26 cellular contexts compared by ENCODE assay signal in genomic region chr2:40177366-40177765, GRCh38.
"Had no signal": no experiment of that assay in that cellular context is flagged by ENCODE, and none has a peak within 500 bp of the region (broad histone marks: within the 10 kb centered on the region; RNA-seq: fewer than 3 reads in every experiment).

No MANE protein-coding gene starts in this region.

- FAIRE-seq: colon, RCC 7860 had no signal

- H3K27me3 ChIP-seq: brain microvascular endothelial cell had no signal

- DNase-seq: activated CD4-positive, alpha-beta memory T cell treated with anti-CD3 and anti-CD28 coated beads for 36 hours; activated CD4-positive, alpha-beta T cell treated with anti-CD3 and anti-CD28 coated beads, Interleukin-2, amount 10 ng/mL, durations not matched to agents 7 days and 5 days; activated CD4-positive, CD25-positive, alpha-beta regulatory T cell; activated CD8-positive, alpha-beta memory T cell treated with anti-CD3 and anti-CD28 coated beads for 24 hours; activated effector memory CD4-positive, alpha-beta T cell treated with anti-CD3 and anti-CD28 coated beads, Interleukin-2, amount 50 U/mL, for 16 hours; activated naive CD4-positive, alpha-beta T cell treated with Interleukin-2 at 50 U/mL for 16 hours; activated naive CD8-positive, alpha-beta T cell treated with anti-CD3 and anti-CD28 coated beads, Interleukin-2, amount 50 U/mL, for 24 hours; activated T-cell treated with anti-CD3 and anti-CD28 coated beads, Interleukin-2, amount 50 U/mL, for 4 hours; amygdala; brain microvascular endothelial cell; cerebellar nuclear complex; Karpas-422; MM.1S; NCI-H1092 treated with DMSO at 0.1 percent for 48 hours; NCI-H1436; NCI-H187; NCI-H2081; NCI-H226; NCI-H526; SHP77 treated with DMSO at 0.1 percent for 48 hours; T-helper 2 cell; T1000 had no signal

- H3K27ac Mint-ChIP-seq: activated CD4-positive, alpha-beta memory T cell treated with anti-CD3 and anti-CD28 coated beads for 36 hours; activated CD4-positive, alpha-beta T cell treated with anti-CD3 and anti-CD28 coated beads, Interleukin-2, amount 10 ng/mL, durations not matched to agents 7 days and 5 days; activated naive CD4-positive, alpha-beta T cell treated with anti-CD3 and anti-CD28 coated beads, Interleukin-2, amount 50 U/mL, for 72 hours; activated naive CD8-positive, alpha-beta T cell treated with anti-CD3 and anti-CD28 coated beads, Interleukin-2, amount 50 U/mL, for 24 hours had no signal

- H3K36me3 Mint-ChIP-seq: activated CD4-positive, alpha-beta memory T cell treated with anti-CD3 and anti-CD28 coated beads for 36 hours; activated naive CD4-positive, alpha-beta T cell treated with anti-CD3 and anti-CD28 coated beads, Interleukin-2, amount 50 U/mL, for 72 hours had no signal

- H3K4me1 Mint-ChIP-seq: activated naive CD8-positive, alpha-beta T cell treated with anti-CD3 and anti-CD28 coated beads, Interleukin-2, amount 50 U/mL, for 24 hours had no signal

- H3K27ac ChIP-seq: brain microvascular endothelial cell, VCaP had no signal

- H3K36me3 ChIP-seq: brain microvascular endothelial cell had no signal

- H3K9me3 Mint-ChIP-seq: activated CD4-positive, alpha-beta memory T cell treated with anti-CD3 and anti-CD28 coated beads for 36 hours; activated CD4-positive, alpha-beta T cell treated with anti-CD3 and anti-CD28 coated beads, Interleukin-2, amount 10 ng/mL, durations not matched to agents 7 days and 5 days; activated naive CD8-positive, alpha-beta T cell treated with anti-CD3 and anti-CD28 coated beads, Interleukin-2, amount 50 U/mL, for 24 hours had no signal

- H3K27me3 Mint-ChIP-seq: activated CD4-positive, alpha-beta memory T cell treated with anti-CD3 and anti-CD28 coated beads for 36 hours; activated CD4-positive, alpha-beta T cell treated with anti-CD3 and anti-CD28 coated beads, Interleukin-2, amount 10 ng/mL, durations not matched to agents 7 days and 5 days; activated naive CD8-positive, alpha-beta T cell treated with anti-CD3 and anti-CD28 coated beads, Interleukin-2, amount 50 U/mL, for 24 hours had no signal

- ATAC-seq: activated naive CD4-positive, alpha-beta T cell treated with anti-CD3 and anti-CD28 coated beads, Interleukin-2, amount 50 U/mL, for 72 hours; activated naive CD8-positive, alpha-beta T cell treated with anti-CD3 and anti-CD28 coated beads, Interleukin-2, amount 50 U/mL, for 24 hours; activated T-cell treated with anti-CD3 and anti-CD28 coated beads, Interleukin-2, amount 50 U/mL, for 4 hours had no signal

- H3K4me3 Mint-ChIP-seq: activated CD4-positive, alpha-beta memory T cell treated with anti-CD3 and anti-CD28 coated beads for 36 hours; activated CD4-positive, alpha-beta T cell treated with anti-CD3 and anti-CD28 coated beads, Interleukin-2, amount 10 ng/mL, durations not matched to agents 7 days and 5 days; activated naive CD8-positive, alpha-beta T cell treated with anti-CD3 and anti-CD28 coated beads, Interleukin-2, amount 50 U/mL, for 24 hours; activated T-cell treated with anti-CD3 and anti-CD28 coated beads, Interleukin-2, amount 50 U/mL, for 4 hours had no signal
